ENCODE assay signal across 10 cellular contexts in genomic region chr17:50128441-50129302, GRCh38. TPM values are rescaled to one million over a fixed set of nuclear protein-coding genes. Genes with fewer than 3 reads are reported as not detected.
DNase-seq lines count a peak whose midpoint lies in the region; ATAC-seq, FAIRE-seq and TF ChIP-seq lines count a peak whose summit lies in the region.
"Had no signal": no experiment of that assay in that cellular context is flagged by ENCODE, and none has a peak within 500 bp of the region (broad histone marks: within the 10 kb centered on the region; RNA-seq: fewer than 3 reads in every experiment).

No MANE protein-coding gene starts in this region.

- ATAC-seq in T-cell (replicated peaks in 1 of 4) (no peak), GM21447 (IDR thresholded peaks at IDR 0.05; ENCODE audit: unreplicated experiment) (no peak)

- no peaks in the 10 kb centered on the region for H3K9me3 ChIP-seq in CD8-positive, alpha-beta memory T cell (ENCODE audit: low read length)
- H3K9me3 ChIP-seq in parathyroid adenoma (ENCODE audit: control insufficient read depth, low read length): no peaks in the 10 kb centered on the region
- H3K9me3 ChIP-seq in PC-9 (ENCODE audit: insufficient read depth, low read depth): no peaks in the 10 kb centered on the region

- no peak for DNase-seq in CD8-positive, alpha-beta memory T cell
- no peak for DNase-seq in T-cell
- DNase-seq in fibroblast of villous mesenchyme (ENCODE audit: low read depth): no peak
- DNase-seq in frontal cortex (ENCODE audit: low spot score in 2 of 2): no peak
- no peak for DNase-seq in PC-9
- no peak for DNase-seq in cerebellar nuclear complex (lab: John Stamatoyannopoulos, UW)
- DNase-seq: KG1, occipital lobe had no signal

- peak overlapping the region; percentile 45 for H2AFZ ChIP-seq in parathyroid adenoma
- no peak overlapping the region for H2AFZ ChIP-seq in PC-9

- H3K9me2 ChIP-seq in PC-9 (ENCODE audit: insufficient read depth): no peaks in the 10 kb centered on the region

- H3K36me3 ChIP-seq in CD8-positive, alpha-beta memory T cell (ENCODE audit: insufficient read depth, low read length): no peaks in the 10 kb centered on the region
- H3K36me3 ChIP-seq in parathyroid adenoma (ENCODE audit: control insufficient read depth, insufficient read depth, low read length) (no peaks in the 10 kb centered on the region), PC-9 (ENCODE audit: low read depth) (no peaks in the 10 kb centered on the region)

- CTCF ChIA-PET in CD8-positive, alpha-beta memory T cell (lab: Charles Lee): no interaction called here
- CTCF ChIA-PET in T-cell (lab: Charles Lee) (no interaction called here), PC-9 (lab: Charles Lee) (interaction anchor here (0.6 kb wide), 1 partner anchor 35 kb away, joined by 3 read pairs; no protein-coding TSS in a partner anchor)

- peak overlapping the region; percentile 33 to 90 (median 80) for H3K4me3 Mint-ChIP-seq in CD8-positive, alpha-beta memory T cell
- H3K4me3 Mint-ChIP-seq in T-cell: peak overlapping the region; percentile 51 to 69 (median 66)

- H3K9ac ChIP-seq in parathyroid adenoma: no peak overlapping the region

- H3K27ac ChIP-seq in CD8-positive, alpha-beta memory T cell (ENCODE audit: low read depth, low read length): no peak overlapping the region
- no peak overlapping the region for H3K27ac ChIP-seq in parathyroid adenoma
- H3K27ac ChIP-seq in PC-9: no peak overlapping the region

- H3F3A ChIP-seq in PC-9 (ENCODE audit: insufficient read depth, low read depth): peaks cover 16% of the 10 kb centered on the region; the same call in 1 of the 2 replicates

- POLR2A ChIA-PET in CD8-positive, alpha-beta memory T cell (lab: Charles Lee): no interaction called here
- POLR2A ChIA-PET in T-cell (lab: Charles Lee): no interaction called here
- POLR2A ChIA-PET in PC-9 (lab: Charles Lee; ENCODE audit: unreplicated experiment): no interaction called here

- H3K27me3 Mint-ChIP-seq in CD8-positive, alpha-beta memory T cell: peaks cover 5 to 15% of the 10 kb centered on the region in 2 donors
- peaks cover 12 to 13% of the 10 kb centered on the region in 2 donors for H3K27me3 Mint-ChIP-seq in T-cell

- H3K9me3 Mint-ChIP-seq in CD8-positive, alpha-beta memory T cell: no peaks in the 10 kb centered on the region
- H3K9me3 Mint-ChIP-seq in T-cell: no peaks in the 10 kb centered on the region

- no peak for TF ChIP-seq CTCF in fibroblast of villous mesenchyme (IDR thresholded peaks at IDR 0.05; ENCODE audit: insufficient read depth, low read depth, low read length)
- TF ChIP-seq CTCF in parathyroid adenoma (IDR thresholded peaks at IDR 0.05): no peak
- TF ChIP-seq CTCF in PC-9 (conservative IDR thresholded peaks at IDR 0.05): no peak

- H3K27ac Mint-ChIP-seq in CD8-positive, alpha-beta memory T cell: peak overlapping the region in 6 of 8 donors; percentile 38 to 79 (median 52)
- peak overlapping the region in 1 of 2 donors; percentile 43 for H3K27ac Mint-ChIP-seq in T-cell

- BruUV-seq in PC-9 (replicated peaks; lab: Mats Ljungman, UMichigan): no TSS peak

- intact Hi-C loops in PC-9 (cut with micrococcal nuclease; ENCODE audit: unreplicated experiment): no loop called here

- peaks cover 6% of the 10 kb centered on the region for H3K27me3 ChIP-seq in CD8-positive, alpha-beta memory T cell (ENCODE audit: insufficient read depth, low read length, poor library complexity, severe bottlenecking)
- no peaks in the 10 kb centered on the region for H3K27me3 ChIP-seq in parathyroid adenoma (ENCODE audit: control insufficient read depth, insufficient read depth, low read length)
- H3K27me3 ChIP-seq in PC-9 (ENCODE audit: insufficient read depth, low read depth): peaks cover 28% of the 10 kb centered on the region

- H4K20me1 ChIP-seq in PC-9 (ENCODE audit: insufficient read depth): no peaks in the 10 kb centered on the region

- peaks cover 16% of the 10 kb centered on the region for H3K4me1 ChIP-seq in CD8-positive, alpha-beta memory T cell (ENCODE audit: insufficient read depth, low read length)
- peaks cover 15% of the 10 kb centered on the region for H3K4me1 ChIP-seq in parathyroid adenoma
- peaks cover 9% of the 10 kb centered on the region; the same call in 1 of the 2 replicates for H3K4me1 ChIP-seq in PC-9 (replicated peaks; ENCODE audit: insufficient read depth)

- H3K4me2 ChIP-seq in parathyroid adenoma (ENCODE audit: low read length) (peak overlapping the region; percentile 66), PC-9 (no peak overlapping the region)

- H3K4me3 ChIP-seq in CD8-positive, alpha-beta memory T cell (ENCODE audit: low read length): no peak overlapping the region
- peak overlapping the region; percentile 49 for H3K4me3 ChIP-seq in fibroblast of villous mesenchyme (ENCODE audit: low read depth, low read length)
- no peak overlapping the region for H3K4me3 ChIP-seq in parathyroid adenoma (ENCODE audit: low read depth, low read length)
- H3K4me3 ChIP-seq in PC-9: no peak overlapping the region

- no peaks in the 10 kb centered on the region for H3K79me2 ChIP-seq in parathyroid adenoma
- H3K79me2 ChIP-seq in PC-9 (ENCODE audit: low read depth): no peaks in the 10 kb centered on the region

- FAIRE-seq in frontal cortex (lab: Jason Lieb, UNC): no peak

- peaks cover 23 to 41% (median 32%) of the 10 kb centered on the region in 3 donors for H3K4me1 Mint-ChIP-seq in CD8-positive, alpha-beta memory T cell
- peaks cover 23 to 36% (median 34%) of the 10 kb centered on the region in 3 donors for H3K4me1 Mint-ChIP-seq in T-cell

- peaks cover 0 to 5% (median 0%) of the 10 kb centered on the region in 3 donors for H3K36me3 Mint-ChIP-seq in CD8-positive, alpha-beta memory T cell
- no peaks in the 10 kb centered on the region for H3K36me3 Mint-ChIP-seq in T-cell

RNA-seq across cellular contexts. Expression of gene SAMD14, which starts 1.3 kb away (rescaled TPM):
- 1 to 10 TPM in 1 of 2 experiments, under 1 TPM in 1; 0.92 to 1.3 TPM for total RNA-seq in CD8-positive, alpha-beta memory T cell
- not detected for polyA plus RNA-seq in CD8-positive, alpha-beta memory T cell
- under 1 TPM; 0.23 to 0.70 (median 0.35) TPM for total RNA-seq in T-cell
- 4.7 and 5.8 TPM in 2 replicates for total RNA-seq in fibroblast of villous mesenchyme
- total RNA-seq in frontal cortex: 21.2 TPM
- total RNA-seq in PC-9 (2021): 0.17 and 0.73 TPM in 2 replicates

RNA-seq across cellular contexts. Expression of gene PPP1R9B, which starts 21.8 kb away (rescaled TPM):
- total RNA-seq in CD8-positive, alpha-beta memory T cell: 10 to 100 TPM; 86.9 to 89.0 TPM
- 1.7 TPM for polyA plus RNA-seq in CD8-positive, alpha-beta memory T cell
- total RNA-seq in T-cell: 10 to 100 TPM; 69.5 to 95.9 (median 91.3) TPM
- total RNA-seq in fibroblast of villous mesenchyme: 38.7 and 47.1 TPM in 2 replicates
- total RNA-seq in frontal cortex: 68.9 TPM
- total RNA-seq in PC-9 (2021): 34.0 and 35.8 TPM in 2 replicates

RNA-seq across cellular contexts. Expression of gene PDK2, which starts 33.5 kb away (rescaled TPM):
- 10 to 100 TPM; 19.5 to 22.4 TPM for total RNA-seq in CD8-positive, alpha-beta memory T cell
- 41.2 TPM for polyA plus RNA-seq in CD8-positive, alpha-beta memory T cell
- total RNA-seq in T-cell (10 to 100 TPM; 18.8 to 37.2 (median 30.0) TPM), fibroblast of villous mesenchyme (20.3 and 20.6 TPM in 2 replicates), frontal cortex (11.8 TPM), PC-9 (2021) (38.6 and 58.7 TPM in 2 replicates)

RNA-seq across cellular contexts. Expression of gene SGCA, which starts 37.1 kb away (rescaled TPM):
- total RNA-seq in CD8-positive, alpha-beta memory T cell: under 1 TPM in 1 of 2 experiments, not detected in 1; 0.31 TPM
- polyA plus RNA-seq in CD8-positive, alpha-beta memory T cell: not detected
- total RNA-seq in T-cell (under 1 TPM in 1 of 5 donors, not detected in 4; 0.33 TPM), fibroblast of villous mesenchyme (0.32 TPM in 1 of 2 replicates, not detected in the other), frontal cortex (not detected), PC-9 (2021) (not detected in 2 replicates)
- total RNA-seq: occipital lobe had no signal
